Comparison of ENCODE assay signal across 21 cellular contexts in the genomic region with DNA sequence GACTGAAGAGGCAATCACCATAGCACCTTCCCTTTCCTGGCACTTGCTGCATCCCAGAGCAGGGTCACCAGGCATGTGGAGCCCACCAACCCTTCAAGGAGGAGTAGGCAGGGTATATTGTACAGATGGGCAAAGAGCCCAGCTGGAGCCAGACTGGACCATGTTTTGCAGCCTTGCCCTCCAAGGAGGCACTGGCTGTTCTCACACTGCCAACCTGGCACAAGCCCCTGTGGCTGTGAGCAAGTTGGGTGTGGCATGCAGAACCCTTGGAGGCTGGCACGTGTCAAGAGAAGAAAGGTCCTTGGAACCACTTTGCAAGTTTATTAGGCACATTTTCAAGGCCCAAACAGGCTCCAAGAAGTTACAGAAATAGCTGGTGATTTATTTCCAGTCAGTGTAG.
DNase-seq lines count a peak whose midpoint lies in the region; ATAC-seq and TF ChIP-seq lines count a peak whose summit lies in the region.
"Had no signal": no experiment of that assay in that cellular context is flagged by ENCODE, and none has a peak within 500 bp of the region (broad histone marks: within the 10 kb centered on the region; RNA-seq: fewer than 3 reads in every experiment).

No MANE protein-coding gene starts in this region.

- H3K79me1 ChIP-seq in H9 (ENCODE audit: insufficient read depth, low read depth, low read length, poor library complexity, severe bottlenecking) = no peaks in the 10 kb centered on the region

- H3K23me2 ChIP-seq in H9 (ENCODE audit: insufficient read length, low read depth, low read length, poor library complexity, severe bottlenecking) = no peaks in the 10 kb centered on the region

- H3T11ph ChIP-seq in H9 (ENCODE audit: low read length) = no peak overlapping the region

- no peaks in the 10 kb centered on the region for H3K9me3 Mint-ChIP-seq in H9
- no peaks in the 10 kb centered on the region for H3K9me3 Mint-ChIP-seq in effector memory CD8-positive, alpha-beta T cell
- H3K9me3 Mint-ChIP-seq: activated naive CD4-positive, alpha-beta T cell treated with anti-CD3 and anti-CD28 coated beads, Interleukin-2, amount 50 U/mL, for 24 hours; IgD-negative memory B cell; natural killer cell; stimulated activated naive B cell treated with anti-CD40 and anti-IgM and Interleukin-4, amounts not matched to agents 10 μg/mL and 1 μg/mL and 100 μg/mL, for 72 hours had no signal

- H2AFZ ChIP-seq in H9 (ENCODE audit: low read length) = no peak overlapping the region

- peaks cover 29% of the 10 kb centered on the region for H3K27me3 Mint-ChIP-seq in H9 (ENCODE audit: low read depth)
- H3K27me3 Mint-ChIP-seq in effector memory CD8-positive, alpha-beta T cell = peaks cover 29 to 59% of the 10 kb centered on the region in 2 donors

- H3K4me1 Mint-ChIP-seq in H9 = peaks cover 6 to 8% of the 10 kb centered on the region in 2 experiments
- no peaks in the 10 kb centered on the region for H3K4me1 Mint-ChIP-seq in effector memory CD8-positive, alpha-beta T cell (ENCODE audit: low read depth in 2 of 2)
- H3K4me1 Mint-ChIP-seq: activated naive CD4-positive, alpha-beta T cell treated with anti-CD3 and anti-CD28 coated beads, Interleukin-2, amount 50 U/mL, for 24 hours; IgD-negative memory B cell had no signal

- H3K23ac ChIP-seq in H9 (ENCODE audit: insufficient read length, low read depth, low read length) = no peak overlapping the region

- peaks cover 3% of the 10 kb centered on the region; the same call in 1 of the 2 replicates for H3K4me1 ChIP-seq in H9 (ENCODE audit: insufficient read depth, low read length)

- DNase-seq in H9 (peak; percentile 6), ecto neural progenitor cell (ENCODE audit: low spot score) (peak; percentile 26), mesenteric fat pad (ENCODE audit: low spot score) (peak; percentile 75), ureter (ENCODE audit: low spot score) (peak; percentile 47), NAMALWA (ENCODE audit: low spot score) (no peak), activated T-cell treated with anti-CD3 and anti-CD28 coated beads for 4 hours (no peak)
- no peak for DNase-seq in effector memory CD8-positive, alpha-beta T cell
- DNase-seq: activated CD8-positive, alpha-beta T cell treated with anti-CD3 and anti-CD28 coated beads, Interleukin-2, amount 10 ng/mL, durations not matched to agents 7 days and 5 days; COR-L47; effector memory CD4-positive, alpha-beta T cell; erythroblast; mucosa of descending colon; natural killer cell; NCI-H146; NCI-H2107; NCI-H345; stimulated activated naive B cell treated with anti-CD40 and anti-IgM and Interleukin-4, amounts not matched to agents 10 μg/mL and 1 μg/mL and 100 μg/mL, for 72 hours; SW 1271 had no signal

- WGBS in H9 (ENCODE audit: extremely low coverage, insufficient read length, low lambda C conversion rate) = no CpG with 5 or more reads among the region's 1 CpG

- no peaks in the 10 kb centered on the region for H3K36me3 Mint-ChIP-seq in H9 (ENCODE audit: insufficient read depth in 1 of 3, low read depth in 3 of 3)
- H3K36me3 Mint-ChIP-seq in effector memory CD8-positive, alpha-beta T cell (ENCODE audit: insufficient read depth) = no peaks in the 10 kb centered on the region
- H3K36me3 Mint-ChIP-seq: activated naive CD4-positive, alpha-beta T cell treated with anti-CD3 and anti-CD28 coated beads, Interleukin-2, amount 50 U/mL, for 24 hours; IgD-negative memory B cell; natural killer cell; stimulated activated naive B cell treated with anti-CD40 and anti-IgM and Interleukin-4, amounts not matched to agents 10 μg/mL and 1 μg/mL and 100 μg/mL, for 72 hours had no signal

- no peak overlapping the region for H3K27ac ChIP-seq in H9 (ENCODE audit: insufficient read length, low read depth, low read length)

- H2BK20ac ChIP-seq in H9 (ENCODE audit: low read depth, low read length, poor library complexity, severe bottlenecking) = no peak overlapping the region

- H3K4me2 ChIP-seq in H9 (ENCODE audit: insufficient read depth, insufficient read length, low read length) = no peak overlapping the region

- no peaks in the 10 kb centered on the region for H3K9me3 ChIP-seq in H9 (ENCODE audit: control insufficient read depth, low read depth, low read length)
- H3K9me3 ChIP-seq: mucosa of descending colon had no signal

- H3K4ac ChIP-seq in H9 (ENCODE audit: low read depth, low read length) = no peak overlapping the region

- no peak overlapping the region for H2BK120ac ChIP-seq in H9 (ENCODE audit: low read depth, low read length, poor library complexity, severe bottlenecking)

- TF ChIP-seq CTCF in H9 (conservative IDR thresholded peaks at IDR 0.05) = no peak

- H4K91ac ChIP-seq in H9 (ENCODE audit: insufficient read length, low read depth, low read length) = no peak overlapping the region

- no peak overlapping the region for H3K4me3 Mint-ChIP-seq in H9
- no peak overlapping the region for H3K4me3 Mint-ChIP-seq in effector memory CD8-positive, alpha-beta T cell
- H3K4me3 Mint-ChIP-seq: activated CD8-positive, alpha-beta T cell treated with anti-CD3 and anti-CD28 coated beads, Interleukin-2, amount 10 ng/mL, durations not matched to agents 7 days and 5 days; activated naive CD4-positive, alpha-beta T cell treated with anti-CD3 and anti-CD28 coated beads, Interleukin-2, amount 50 U/mL, for 24 hours; IgD-negative memory B cell; natural killer cell; stimulated activated naive B cell treated with anti-CD40 and anti-IgM and Interleukin-4, amounts not matched to agents 10 μg/mL and 1 μg/mL and 100 μg/mL, for 72 hours had no signal

- H2AK5ac ChIP-seq in H9 (ENCODE audit: insufficient read length, low read length) = no peak overlapping the region

- H4K5ac ChIP-seq in H9 (ENCODE audit: insufficient read length, low read depth, low read length) = no peak overlapping the region

- H2BK15ac ChIP-seq in H9 (ENCODE audit: low read depth, low read length) = no peak overlapping the region

- H4K8ac ChIP-seq in H9 (replicated peaks; ENCODE audit: insufficient read length, low read depth, low read length) = no peak overlapping the region

- no peak overlapping the region for H3K14ac ChIP-seq in H9 (ENCODE audit: insufficient read depth, low read length)

- no peaks in the 10 kb centered on the region for H4K20me1 ChIP-seq in H9 (ENCODE audit: control insufficient read depth, insufficient read depth, insufficient read length)

- no peak overlapping the region for H3K18ac ChIP-seq in H9 (ENCODE audit: insufficient read length, low read depth, low read length)

- no peak overlapping the region for H2BK12ac ChIP-seq in H9 (ENCODE audit: insufficient read length, low read depth, low read length)

- no peak for ATAC-seq in effector memory CD8-positive, alpha-beta T cell (replicated peaks)
- ATAC-seq: activated CD8-positive, alpha-beta T cell treated with anti-CD3 and anti-CD28 coated beads, Interleukin-2, amount 10 ng/mL, durations not matched to agents 7 days and 5 days; mucosa of descending colon; natural killer cell; Panc1; stimulated activated naive B cell treated with anti-CD40 and anti-IgM and Interleukin-4, amounts not matched to agents 10 μg/mL and 1 μg/mL and 100 μg/mL, for 72 hours had no signal

- no peak overlapping the region for H3K9ac ChIP-seq in H9 (ENCODE audit: extremely low read depth, insufficient read length, low read length)

- no peak overlapping the region for H3K56ac ChIP-seq in H9 (ENCODE audit: insufficient read length, low read depth, low read length)

- no peaks in the 10 kb centered on the region for H3K79me2 ChIP-seq in H9 (ENCODE audit: insufficient read depth, low read length)

- H2BK5ac ChIP-seq in H9 (ENCODE audit: insufficient read length, low read length) = no peak overlapping the region

- peaks cover 2% of the 10 kb centered on the region; the same call in 1 of the 2 replicates for H3K27me3 ChIP-seq in H9 (ENCODE audit: insufficient read depth, low read length)

- H3K27ac Mint-ChIP-seq in H9 = no peak overlapping the region
- no peak overlapping the region for H3K27ac Mint-ChIP-seq in effector memory CD8-positive, alpha-beta T cell
- H3K27ac Mint-ChIP-seq: activated CD8-positive, alpha-beta T cell treated with anti-CD3 and anti-CD28 coated beads, Interleukin-2, amount 10 ng/mL, durations not matched to agents 7 days and 5 days; activated naive CD4-positive, alpha-beta T cell treated with anti-CD3 and anti-CD28 coated beads, Interleukin-2, amount 50 U/mL, for 24 hours; natural killer cell; stimulated activated naive B cell treated with anti-CD40 and anti-IgM and Interleukin-4, amounts not matched to agents 10 μg/mL and 1 μg/mL and 100 μg/mL, for 72 hours had no signal

Comparison
In these comparisons a context has a peak if more than half of its experiments do, and no peak if none do; other contexts are left out.
1. DNase-seq: peak in H9 (single experiment), ecto neural progenitor cell (single experiment), mesenteric fat pad (single experiment) and ureter (single experiment); none in NAMALWA (single experiment), effector memory CD8-positive, alpha-beta T cell (0 of 3) and activated T-cell treated with anti-CD3 and anti-CD28 coated beads for 4 hours (single experiment).